12 cellular contexts compared by ENCODE assay signal in the genomic region with DNA sequence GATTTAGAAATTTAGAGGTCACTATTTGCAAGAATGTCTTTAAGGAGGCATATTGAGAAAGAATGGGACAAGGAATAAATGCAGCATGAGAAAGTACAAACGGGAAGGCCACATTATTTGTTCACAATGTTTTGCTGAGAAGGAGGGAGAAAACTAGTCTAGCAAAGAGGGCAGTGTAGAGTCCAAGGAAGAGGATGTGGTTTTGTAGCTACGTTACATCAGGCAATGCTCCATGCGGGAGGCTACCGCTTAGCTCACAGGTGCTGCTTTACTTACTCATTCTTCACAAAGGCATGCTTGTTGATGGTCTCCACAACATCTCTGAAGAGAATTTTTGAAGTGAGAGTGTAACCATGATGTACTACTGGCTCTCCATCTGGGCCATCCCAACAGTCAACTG.
A peak's percentile ranks its signal among the peaks of the same experiment; 100 is the strongest.
DNase-seq lines count a peak whose midpoint lies in the region; ATAC-seq and TF ChIP-seq lines count a peak whose summit lies in the region.
"Had no signal": no experiment of that assay in that cellular context is flagged by ENCODE, and none has a peak within 500 bp of the region (broad histone marks: within the 10 kb centered on the region; RNA-seq: fewer than 3 reads in every experiment).

No MANE protein-coding gene starts in this region.

- POLR2A ChIA-PET in PC-9 (lab: Charles Lee; ENCODE audit: unreplicated experiment): no interaction called here

- H3K4me1 ChIP-seq in PC-9 (replicated peaks; ENCODE audit: insufficient read depth) (no peaks in the 10 kb centered on the region), right atrium auricular region (no peaks in the 10 kb centered on the region)
- H3K4me1 ChIP-seq: ascending aorta had no signal

- no peaks in the 10 kb centered on the region for H3K27me3 Mint-ChIP-seq in activated naive CD4-positive, alpha-beta T cell treated with anti-CD3 and anti-CD28 coated beads, Interleukin-2, amount 10 ng/mL, durations not matched to agents 7 days and 5 days

- H3K36me3 ChIP-seq in PC-9 (ENCODE audit: low read depth): no peaks in the 10 kb centered on the region
- H3K36me3 ChIP-seq in right atrium auricular region: no peaks in the 10 kb centered on the region
- H3K36me3 ChIP-seq: ascending aorta, thoracic aorta had no signal

- intact Hi-C loops in PC-9 (cut with micrococcal nuclease; ENCODE audit: unreplicated experiment): no loop called here

- H3K9me3 ChIP-seq in PC-9 (ENCODE audit: insufficient read depth, low read depth) (no peaks in the 10 kb centered on the region), right atrium auricular region (no peaks in the 10 kb centered on the region)
- H3K9me3 ChIP-seq: ascending aorta, thoracic aorta had no signal

- H3K4me3 Mint-ChIP-seq in activated naive CD4-positive, alpha-beta T cell treated with anti-CD3 and anti-CD28 coated beads, Interleukin-2, amount 10 ng/mL, durations not matched to agents 7 days and 5 days: no peak overlapping the region
- H3K4me3 Mint-ChIP-seq: WTC11 had no signal

- no peak overlapping the region for H2AFZ ChIP-seq in PC-9

- H3K9me2 ChIP-seq in PC-9 (ENCODE audit: insufficient read depth): no peaks in the 10 kb centered on the region

- DNase-seq in GM13976 (ENCODE audit: low spot score) (peak; percentile 4), MV-4-11 (lab: John Stamatoyannopoulos, UW) (peak; percentile 7), kidney tubule cell (ENCODE audit: low spot score) (peak; percentile 95), PC-9 (no peak), OCI-M2 (lab: John Stamatoyannopoulos, UW; ENCODE audit: unreplicated experiment) (no peak), right atrium auricular region (ENCODE audit: low spot score) (no peak)
- DNase-seq in activated naive CD4-positive, alpha-beta T cell treated with anti-CD3 and anti-CD28 coated beads, Interleukin-2, amount 10 ng/mL, durations not matched to agents 7 days and 5 days: no peak
- DNase-seq: NCI-H524 had no signal

- TF ChIP-seq CTCF in GM13976 (IDR thresholded peaks at IDR 0.05; ENCODE audit: borderline replicate concordance, control extremely low read depth, extremely low read depth, insufficient read depth, missing control alignments): no peak
- no peak for TF ChIP-seq CTCF in PC-9 (conservative IDR thresholded peaks at IDR 0.05)
- TF ChIP-seq CTCF in right atrium auricular region (IDR thresholded peaks at IDR 0.05): no peak

- peaks cover 42% of the 10 kb centered on the region for H3K4me1 Mint-ChIP-seq in activated naive CD4-positive, alpha-beta T cell treated with anti-CD3 and anti-CD28 coated beads, Interleukin-2, amount 10 ng/mL, durations not matched to agents 7 days and 5 days
- H3K4me1 Mint-ChIP-seq: WTC11 had no signal

- CTCF ChIA-PET in PC-9 (lab: Charles Lee): no interaction called here
- CTCF ChIA-PET in activated naive CD4-positive, alpha-beta T cell treated with anti-CD3 and anti-CD28 coated beads, Interleukin-2, amount 10 ng/mL, durations not matched to agents 7 days and 5 days (lab: Charles Lee): interaction anchor here (0.8 kb wide), 1 partner anchor 147 kb away, joined by 3 read pairs; no protein-coding TSS in a partner anchor

- ATAC-seq in GM21529 (IDR thresholded peaks at IDR 0.05; ENCODE audit: unreplicated experiment): peak; percentile 45
- ATAC-seq: WTC11 had no signal

- H3K27ac Mint-ChIP-seq in activated naive CD4-positive, alpha-beta T cell treated with anti-CD3 and anti-CD28 coated beads, Interleukin-2, amount 10 ng/mL, durations not matched to agents 7 days and 5 days: no peak overlapping the region
- H3K27ac Mint-ChIP-seq: WTC11 had no signal

- no peaks in the 10 kb centered on the region for H4K20me1 ChIP-seq in PC-9 (ENCODE audit: insufficient read depth)

- H3K27ac ChIP-seq in PC-9: no peak overlapping the region
- H3K27ac ChIP-seq in right atrium auricular region: no peak overlapping the region
- H3K27ac ChIP-seq: ascending aorta, thoracic aorta had no signal

- no peaks in the 10 kb centered on the region for H3K36me3 Mint-ChIP-seq in activated naive CD4-positive, alpha-beta T cell treated with anti-CD3 and anti-CD28 coated beads, Interleukin-2, amount 10 ng/mL, durations not matched to agents 7 days and 5 days

- H3K4me3 ChIP-seq in PC-9: no peak overlapping the region
- no peak overlapping the region for H3K4me3 ChIP-seq in right atrium auricular region
- H3K4me3 ChIP-seq: ascending aorta, thoracic aorta had no signal

- in situ Hi-C loops in GM13976 (cut with MboI; ENCODE audit: low sequenced_read_pairs, unreplicated experiment): no loop called here

- H3F3A ChIP-seq in PC-9 (ENCODE audit: insufficient read depth, low read depth): no peaks in the 10 kb centered on the region

- no peaks in the 10 kb centered on the region for H3K9me3 Mint-ChIP-seq in activated naive CD4-positive, alpha-beta T cell treated with anti-CD3 and anti-CD28 coated beads, Interleukin-2, amount 10 ng/mL, durations not matched to agents 7 days and 5 days
- H3K9me3 Mint-ChIP-seq: WTC11 had no signal

- H3K27me3 ChIP-seq in PC-9 (ENCODE audit: insufficient read depth, low read depth) (no peaks in the 10 kb centered on the region), right atrium auricular region (no peaks in the 10 kb centered on the region)
- H3K27me3 ChIP-seq: ascending aorta had no signal

- no TSS peak for BruUV-seq in PC-9 (replicated peaks; lab: Mats Ljungman, UMichigan)

- H3K79me2 ChIP-seq in PC-9 (ENCODE audit: low read depth): no peaks in the 10 kb centered on the region

- no peak overlapping the region for H3K4me2 ChIP-seq in PC-9

Comparison
In these comparisons a context has a peak if more than half of its experiments do, and no peak if none do; other contexts are left out.
1. DNase-seq: peak in GM13976 (single experiment), MV-4-11 (single experiment) and kidney tubule cell (single experiment); none in PC-9 (0 of 2), OCI-M2 (single experiment), right atrium auricular region (single experiment) and activated naive CD4-positive, alpha-beta T cell treated with anti-CD3 and anti-CD28 coated beads, Interleukin-2, amount 10 ng/mL, durations not matched to agents 7 days and 5 days (single experiment).